1 cellular context compared by ENCODE assay signal in the genomic region with DNA sequence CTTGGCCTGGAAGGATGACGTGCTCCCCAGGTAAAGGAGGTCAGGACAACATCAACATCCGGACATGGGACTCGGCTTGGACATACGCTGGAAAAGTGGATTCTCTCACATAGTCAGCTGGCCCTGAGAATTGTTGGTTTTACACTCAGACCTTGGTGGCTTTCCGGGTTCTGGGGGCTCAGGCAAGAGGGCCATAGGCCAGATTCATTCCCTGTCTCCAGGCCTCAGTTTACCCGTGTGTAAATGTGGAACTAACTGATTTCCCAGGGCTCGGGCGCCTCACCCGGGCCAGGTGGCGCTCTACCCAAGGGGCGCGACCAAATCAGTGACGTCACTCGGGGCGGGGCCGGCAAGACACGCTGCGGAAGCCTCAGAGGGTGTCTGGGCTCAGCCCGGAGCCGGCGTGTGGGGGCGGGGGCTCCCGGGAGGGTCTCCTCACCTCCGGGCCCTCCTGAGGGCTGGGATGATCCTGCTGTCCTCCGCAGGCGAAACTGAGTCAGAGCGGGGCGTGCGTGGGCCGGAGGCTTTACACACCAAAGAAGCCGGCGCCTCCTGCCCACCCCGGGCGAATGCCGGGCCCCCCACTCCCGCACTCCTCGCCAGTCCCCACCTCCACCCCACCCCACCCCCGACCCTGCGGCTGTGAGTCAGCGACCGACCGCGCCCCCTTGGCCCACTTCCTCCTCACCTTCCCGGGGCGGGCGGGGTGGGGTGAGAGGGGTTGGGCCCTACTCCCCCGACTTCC.
A peak's percentile ranks its signal among the peaks of the same experiment; 100 is the strongest.
TF ChIP-seq lines count a peak whose summit lies in the region.

No MANE protein-coding gene starts in this region.

TF ChIP-seq in GM12878, 131 proteins besides CTCF, POLR2A, EP300 and RAD21 (continues in another document):
- TF ChIP-seq GABPA (IDR thresholded peaks at IDR 0.05; ENCODE audit: low read depth), result no peak
- peak; percentile 27; the same call in 1 of the 2 replicates for TF ChIP-seq JUNB (IDR thresholded peaks at IDR 0.05)
- peak; percentile 59 for TF ChIP-seq NR2F1 (conservative IDR thresholded peaks at IDR 0.05)
- TF ChIP-seq CUX1 (IDR thresholded peaks at IDR 0.05; ENCODE audit: insufficient replicate concordance, low read depth, low read length), result no peak
- no peak for TF ChIP-seq ZNF384 (IDR thresholded peaks at IDR 0.05; ENCODE audit: borderline replicate concordance, low read depth, low read length)
- TF ChIP-seq CHD1 (IDR thresholded peaks at IDR 0.05; ENCODE audit: low read depth, low read length), result no peak
- TF ChIP-seq ZBED1 (IDR thresholded peaks at IDR 0.05; ENCODE audit: borderline replicate concordance), result no peak
- TF ChIP-seq BRCA1 (IDR thresholded peaks at IDR 0.05; ENCODE audit: low read depth, low read length), result no peak
- TF ChIP-seq NKRF (conservative IDR thresholded peaks at IDR 0.05), result peak; percentile 71; the same call in 1 of the 2 replicates
- no peak for TF ChIP-seq SREBF2 (IDR thresholded peaks at IDR 0.05; ENCODE audit: low read length)
- TF ChIP-seq, protein P1, sequence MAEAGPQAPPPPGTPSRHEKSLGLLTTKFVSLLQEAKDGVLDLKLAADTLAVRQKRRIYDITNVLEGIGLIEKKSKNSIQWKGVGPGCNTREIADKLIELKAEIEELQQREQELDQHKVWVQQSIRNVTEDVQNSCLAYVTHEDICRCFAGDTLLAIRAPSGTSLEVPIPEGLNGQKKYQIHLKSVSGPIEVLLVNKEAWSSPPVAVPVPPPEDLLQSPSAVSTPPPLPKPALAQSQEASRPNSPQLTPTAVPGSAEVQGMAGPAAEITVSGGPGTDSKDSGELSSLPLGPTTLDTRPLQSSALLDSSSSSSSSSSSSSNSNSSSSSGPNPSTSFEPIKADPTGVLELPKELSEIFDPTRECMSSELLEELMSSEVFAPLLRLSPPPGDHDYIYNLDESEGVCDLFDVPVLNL (IDR thresholded peaks at IDR 0.05; ENCODE audit: low read depth, low read length), result no peak
- TF ChIP-seq HDAC6 (IDR thresholded peaks at IDR 0.05; ENCODE audit: unreplicated experiment), result no peak
- TF ChIP-seq, protein P2, sequence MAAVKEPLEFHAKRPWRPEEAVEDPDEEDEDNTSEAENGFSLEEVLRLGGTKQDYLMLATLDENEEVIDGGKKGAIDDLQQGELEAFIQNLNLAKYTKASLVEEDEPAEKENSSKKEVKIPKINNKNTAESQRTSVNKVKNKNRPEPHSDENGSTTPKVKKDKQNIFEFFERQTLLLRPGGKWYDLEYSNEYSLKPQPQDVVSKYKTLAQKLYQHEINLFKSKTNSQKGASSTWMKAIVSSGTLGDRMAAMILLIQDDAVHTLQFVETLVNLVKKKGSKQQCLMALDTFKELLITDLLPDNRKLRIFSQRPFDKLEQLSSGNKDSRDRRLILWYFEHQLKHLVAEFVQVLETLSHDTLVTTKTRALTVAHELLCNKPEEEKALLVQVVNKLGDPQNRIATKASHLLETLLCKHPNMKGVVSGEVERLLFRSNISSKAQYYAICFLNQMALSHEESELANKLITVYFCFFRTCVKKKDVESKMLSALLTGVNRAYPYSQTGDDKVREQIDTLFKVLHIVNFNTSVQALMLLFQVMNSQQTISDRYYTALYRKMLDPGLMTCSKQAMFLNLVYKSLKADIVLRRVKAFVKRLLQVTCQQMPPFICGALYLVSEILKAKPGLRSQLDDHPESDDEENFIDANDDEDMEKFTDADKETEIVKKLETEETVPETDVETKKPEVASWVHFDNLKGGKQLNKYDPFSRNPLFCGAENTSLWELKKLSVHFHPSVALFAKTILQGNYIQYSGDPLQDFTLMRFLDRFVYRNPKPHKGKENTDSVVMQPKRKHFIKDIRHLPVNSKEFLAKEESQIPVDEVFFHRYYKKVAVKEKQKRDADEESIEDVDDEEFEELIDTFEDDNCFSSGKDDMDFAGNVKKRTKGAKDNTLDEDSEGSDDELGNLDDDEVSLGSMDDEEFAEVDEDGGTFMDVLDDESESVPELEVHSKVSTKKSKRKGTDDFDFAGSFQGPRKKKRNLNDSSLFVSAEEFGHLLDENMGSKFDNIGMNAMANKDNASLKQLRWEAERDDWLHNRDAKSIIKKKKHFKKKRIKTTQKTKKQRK (IDR thresholded peaks at IDR 0.05; ENCODE audit: low read depth, low read length), result no peak
- no peak for TF ChIP-seq ESRRA (IDR thresholded peaks at IDR 0.05; ENCODE audit: low read length)
- TF ChIP-seq CHD2 (IDR thresholded peaks at IDR 0.05; ENCODE audit: borderline replicate concordance, low read depth, low read length), result peak; percentile 76
- no peak for TF ChIP-seq CBFB (IDR thresholded peaks at IDR 0.05; ENCODE audit: low read depth)
- TF ChIP-seq RB1 (IDR thresholded peaks at IDR 0.05; ENCODE audit: borderline replicate concordance), result peak; percentile 67; the same call in 1 of the 2 replicates
- no peak for TF ChIP-seq BMI1 (IDR thresholded peaks at IDR 0.05; ENCODE audit: borderline replicate concordance)
- peak; percentile 36 for TF ChIP-seq BCL3 (IDR thresholded peaks at IDR 0.05; ENCODE audit: borderline replicate concordance, insufficient read depth, low read depth, low read length, poor library complexity, severe bottlenecking)
- peak; percentile 52; the same call in 1 of the 2 replicates for TF ChIP-seq SIN3A (IDR thresholded peaks at IDR 0.05; ENCODE audit: low read depth, low read length)
- no peak for TF ChIP-seq ZZZ3 (IDR thresholded peaks at IDR 0.05; ENCODE audit: control insufficient read depth, insufficient read length, low read depth)
- no peak for TF ChIP-seq SUPT20H (IDR thresholded peaks at IDR 0.05; ENCODE audit: borderline replicate concordance, control insufficient read depth, low read depth, low read length)
- TF ChIP-seq, protein P3, sequence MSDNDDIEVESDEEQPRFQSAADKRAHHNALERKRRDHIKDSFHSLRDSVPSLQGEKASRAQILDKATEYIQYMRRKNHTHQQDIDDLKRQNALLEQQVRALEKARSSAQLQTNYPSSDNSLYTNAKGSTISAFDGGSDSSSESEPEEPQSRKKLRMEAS (IDR thresholded peaks at IDR 0.05; ENCODE audit: low read depth, low read length), result peak; percentile 63
- peak; percentile 89 for TF ChIP-seq GATAD2B (conservative IDR thresholded peaks at IDR 0.05; ENCODE audit: low read depth)
- no peak for TF ChIP-seq RBBP5 (conservative IDR thresholded peaks at IDR 0.05)
- TF ChIP-seq SPI1 (IDR thresholded peaks at IDR 0.05; ENCODE audit: borderline replicate concordance, insufficient read depth, low read depth, low read length), result no peak; the same call in 1 of the 2 replicates
- no peak for TF ChIP-seq ZNF622 (IDR thresholded peaks at IDR 0.05)
- TF ChIP-seq YBX1 (IDR thresholded peaks at IDR 0.05), result no peak
- no peak for TF ChIP-seq ATF3 (IDR thresholded peaks at IDR 0.05; ENCODE audit: borderline replicate concordance, extremely low read depth, low read depth, low read length)
- TF ChIP-seq, protein P4, sequence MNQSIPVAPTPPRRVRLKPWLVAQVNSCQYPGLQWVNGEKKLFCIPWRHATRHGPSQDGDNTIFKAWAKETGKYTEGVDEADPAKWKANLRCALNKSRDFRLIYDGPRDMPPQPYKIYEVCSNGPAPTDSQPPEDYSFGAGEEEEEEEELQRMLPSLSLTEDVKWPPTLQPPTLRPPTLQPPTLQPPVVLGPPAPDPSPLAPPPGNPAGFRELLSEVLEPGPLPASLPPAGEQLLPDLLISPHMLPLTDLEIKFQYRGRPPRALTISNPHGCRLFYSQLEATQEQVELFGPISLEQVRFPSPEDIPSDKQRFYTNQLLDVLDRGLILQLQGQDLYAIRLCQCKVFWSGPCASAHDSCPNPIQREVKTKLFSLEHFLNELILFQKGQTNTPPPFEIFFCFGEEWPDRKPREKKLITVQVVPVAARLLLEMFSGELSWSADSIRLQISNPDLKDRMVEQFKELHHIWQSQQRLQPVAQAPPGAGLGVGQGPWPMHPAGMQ (IDR thresholded peaks at IDR 0.05; ENCODE audit: borderline replicate concordance), result no peak
- no peak; the same call in 1 of the 2 replicates for TF ChIP-seq NFIC (IDR thresholded peaks at IDR 0.05; ENCODE audit: low read depth, low read length)
- no peak for TF ChIP-seq SREBF1 (IDR thresholded peaks at IDR 0.05; ENCODE audit: low read length)
- peak; percentile 91 for TF ChIP-seq CREM (IDR thresholded peaks at IDR 0.05; ENCODE audit: low read depth)
- peak; percentile 30; the same call in 1 of the 2 replicates for TF ChIP-seq RUNX3 (IDR thresholded peaks at IDR 0.05; ENCODE audit: low read length)
- no peak for TF ChIP-seq USF1 (IDR thresholded peaks at IDR 0.05; ENCODE audit: borderline replicate concordance, extremely low read length, insufficient read depth, low read depth, low read length)
- TF ChIP-seq MEF2B (IDR thresholded peaks at IDR 0.05; ENCODE audit: partially characterized antibody, poor library complexity, severe bottlenecking), result no peak
- TF ChIP-seq, protein P5, sequence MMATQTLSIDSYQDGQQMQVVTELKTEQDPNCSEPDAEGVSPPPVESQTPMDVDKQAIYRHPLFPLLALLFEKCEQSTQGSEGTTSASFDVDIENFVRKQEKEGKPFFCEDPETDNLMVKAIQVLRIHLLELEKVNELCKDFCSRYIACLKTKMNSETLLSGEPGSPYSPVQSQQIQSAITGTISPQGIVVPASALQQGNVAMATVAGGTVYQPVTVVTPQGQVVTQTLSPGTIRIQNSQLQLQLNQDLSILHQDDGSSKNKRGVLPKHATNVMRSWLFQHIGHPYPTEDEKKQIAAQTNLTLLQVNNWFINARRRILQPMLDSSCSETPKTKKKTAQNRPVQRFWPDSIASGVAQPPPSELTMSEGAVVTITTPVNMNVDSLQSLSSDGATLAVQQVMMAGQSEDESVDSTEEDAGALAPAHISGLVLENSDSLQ (IDR thresholded peaks at IDR 0.05), result no peak
- no peak for TF ChIP-seq BCL11A (IDR thresholded peaks at IDR 0.05; ENCODE audit: low read depth, low read length)
- TF ChIP-seq KAT2A (conservative IDR thresholded peaks at IDR 0.05; ENCODE audit: control insufficient read depth, low read depth, low read length), result no peak
